ENCODE assay signal across 2 cellular contexts in genomic region chr4:76690906-76691275, GRCh38.
TF ChIP-seq lines count a peak whose summit lies in the region.

No MANE protein-coding gene starts in this region.

TF ChIP-seq in liver, 16 proteins besides CTCF, POLR2A, EP300 and RAD21 (continued from another document):
- TF ChIP-seq ZBTB33 (IDR thresholded peaks at IDR 0.05) (no peak), NR2F2 (IDR thresholded peaks at IDR 0.05) (no peak), TAF1 (conservative IDR thresholded peaks at IDR 0.05) (no peak), GABPA (IDR thresholded peaks at IDR 0.05 in 1 of 2, conservative IDR thresholded peaks at IDR 0.05 in 1 of 2) (no peak), RXRA (IDR thresholded peaks at IDR 0.05) (no peak)
TF ChIP-seq in liver: peak in this region for 0.

TF ChIP-seq in HepG2, 621 proteins besides CTCF, POLR2A, EP300 and RAD21 (continued from another document):
- TF ChIP-seq ZNF780A (CRISPR knock-in tag; IDR thresholded peaks at IDR 0.05) (no peak), STAT6 (CRISPR knock-in tag; IDR thresholded peaks at IDR 0.05; ENCODE audit: borderline replicate concordance) (no peak), ZBTB1 (CRISPR knock-in tag; IDR thresholded peaks at IDR 0.05; ENCODE audit: borderline replicate concordance) (no peak), ZNF230 (CRISPR knock-in tag; IDR thresholded peaks at IDR 0.05) (no peak), ZNF777 (CRISPR knock-in tag; IDR thresholded peaks at IDR 0.05) (no peak), SMARCC2 (IDR thresholded peaks at IDR 0.05) (no peak), ZNF781 (CRISPR knock-in tag; IDR thresholded peaks at IDR 0.05; ENCODE audit: borderline replicate concordance, not compliant biosample characterization) (no peak), KIAA2018 (CRISPR knock-in tag; IDR thresholded peaks at IDR 0.05; ENCODE audit: borderline replicate concordance) (no peak), ZNF800 (CRISPR knock-in tag; IDR thresholded peaks at IDR 0.05) (no peak)
